In the genomic region with DNA sequence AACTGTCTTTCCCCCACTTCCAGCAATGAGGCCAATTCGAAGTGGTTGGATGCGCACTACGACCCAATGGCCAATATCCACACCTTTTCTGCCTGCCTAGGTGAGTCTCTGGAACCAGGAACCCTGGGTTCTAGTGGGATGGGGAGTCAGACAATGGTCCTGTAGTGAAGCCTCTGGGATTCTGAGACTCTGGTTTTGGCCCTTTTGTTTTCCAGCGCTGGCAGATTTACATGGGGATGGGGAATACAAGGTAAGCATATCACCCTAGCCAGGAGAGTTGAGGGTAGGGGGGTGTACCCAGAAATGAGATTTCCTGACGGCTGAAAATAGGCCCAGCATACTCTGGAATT, we compare ENCODE assay signal across 9 cellular contexts. TPM values are rescaled to one million over a fixed set of nuclear protein-coding genes. Genes with fewer than 3 reads are reported as not detected.
DNase-seq lines count a peak whose midpoint lies in the region; TF ChIP-seq lines count a peak whose summit lies in the region.
"Had no signal": no experiment of that assay in that cellular context is flagged by ENCODE, and none has a peak within 500 bp of the region (broad histone marks: within the 10 kb centered on the region; RNA-seq: fewer than 3 reads in every experiment).

No MANE protein-coding gene starts in this region.

- H3K4me3 Mint-ChIP-seq in endodermal cell (peak overlapping the region; percentile 86), neural progenitor cell (peak overlapping the region; percentile 99)

- peak overlapping the region; percentile 88 for H3K4me3 ChIP-seq in NB4 (ENCODE audit: low read depth, low read length)
- peak overlapping the region; percentile 94 for H3K4me3 ChIP-seq in endodermal cell (ENCODE audit: low read length)
- H3K4me3 ChIP-seq in neural progenitor cell, result peak overlapping the region; percentile 89

- DNase-seq in NB4 (ENCODE audit: low read depth) (no peak), endodermal cell (no peak), neural progenitor cell (ENCODE audit: low spot score) (peak; percentile 12), NCI-H1048 (lab: John Stamatoyannopoulos, UW) (no peak), epidermal melanocyte (ENCODE audit: insufficient read length, low spot score) (no peak), mucosa of gallbladder (ENCODE audit: low spot score) (no peak)
- no peak for DNase-seq in stimulated activated CD4-positive, alpha-beta T cell treated with anti-CD3 and anti-CD28 coated beads, Interleukin-12 subunit alpha, Interleukin-12 subunit beta, amount 100 ng/mL, for 4 hours

- H3K4me1 ChIP-seq in endodermal cell (ENCODE audit: control insufficient read depth, insufficient read depth, low read length), result no peaks in the 10 kb centered on the region
- H3K4me1 ChIP-seq in neural progenitor cell, result peaks cover 10% of the 10 kb centered on the region

- H3K27ac ChIP-seq in C4-2B (peak overlapping the region; percentile 66), endodermal cell (ENCODE audit: low read depth, low read length) (no peak overlapping the region), neural progenitor cell (no peak overlapping the region)

- no peaks in the 10 kb centered on the region for H3K9me3 Mint-ChIP-seq in endodermal cell
- no peaks in the 10 kb centered on the region for H3K9me3 Mint-ChIP-seq in neural progenitor cell

- H3F3A ChIP-seq in neural progenitor cell (ENCODE audit: low read depth), result no peaks in the 10 kb centered on the region

- peaks cover 42% of the 10 kb centered on the region for H3K36me3 ChIP-seq in endodermal cell (ENCODE audit: control insufficient read depth, insufficient read depth, low read length)
- H3K36me3 ChIP-seq in neural progenitor cell, result no peaks in the 10 kb centered on the region

- H3K9me3 ChIP-seq in endodermal cell (ENCODE audit: control insufficient read depth, low read length), result no peaks in the 10 kb centered on the region
- no peaks in the 10 kb centered on the region for H3K9me3 ChIP-seq in neural progenitor cell (ENCODE audit: low read depth)

- peak overlapping the region; percentile 92 for H3K4me2 ChIP-seq in neural progenitor cell

- H3K27me3 ChIP-seq in endodermal cell (ENCODE audit: control insufficient read depth, insufficient read depth, low read length, poor library complexity, severe bottlenecking) (no peaks in the 10 kb centered on the region), neural progenitor cell (no peaks in the 10 kb centered on the region)

- H3K9ac ChIP-seq in endodermal cell (ENCODE audit: extremely low read depth, low read length, poor library complexity, severe bottlenecking) (peak overlapping the region; percentile 79), neural progenitor cell (peak overlapping the region; percentile 88)

- WGBS in endodermal cell (ENCODE audit: insufficient coverage in 1 of 2, insufficient read length in 1 of 2), 2 experiments, result 8% methylated on average over 5 of the region's 5 CpGs; no CpG with 5 or more reads in 1 of the 2 experiments

- TF ChIP-seq POLR2A in NB4 (IDR thresholded peaks at IDR 0.05; ENCODE audit: extremely low read depth, insufficient read length), result no peak

- no peaks in the 10 kb centered on the region for H4K20me1 ChIP-seq in neural progenitor cell (ENCODE audit: low read depth)

- TF ChIP-seq CTCF in C4-2B (conservative IDR thresholded peaks at IDR 0.05), result no peak
- TF ChIP-seq CTCF in NB4 (IDR thresholded peaks at IDR 0.05; ENCODE audit: low read depth, low read length), result no peak
- no peak for TF ChIP-seq CTCF in endodermal cell (conservative IDR thresholded peaks at IDR 0.05)
- TF ChIP-seq CTCF in neural progenitor cell (IDR thresholded peaks at IDR 0.05), result no peak

- H3K27ac Mint-ChIP-seq in endodermal cell, result peak overlapping the region; percentile 80
- peak overlapping the region; percentile 88 for H3K27ac Mint-ChIP-seq in neural progenitor cell

- H3K4me1 Mint-ChIP-seq in endodermal cell (peaks cover 8% of the 10 kb centered on the region), neural progenitor cell (peaks cover 14% of the 10 kb centered on the region)

- H3K79me2 ChIP-seq in neural progenitor cell (ENCODE audit: low read depth), result peaks cover 21% of the 10 kb centered on the region

- H3K36me3 Mint-ChIP-seq in endodermal cell (ENCODE audit: low read depth) (peaks cover 50% of the 10 kb centered on the region), neural progenitor cell (peaks cover 8% of the 10 kb centered on the region)

- no peaks in the 10 kb centered on the region for H3K27me3 Mint-ChIP-seq in endodermal cell (ENCODE audit: insufficient read depth)
- H3K27me3 Mint-ChIP-seq in neural progenitor cell (ENCODE audit: insufficient read depth, low read depth), result peaks cover 7% of the 10 kb centered on the region

- H2AFZ ChIP-seq in neural progenitor cell (replicated peaks), result peak overlapping the region; percentile 100

RNA-seq across cellular contexts. Expression of gene BBS1, which starts 0.5 kb away (rescaled TPM):
- 10 to 100 TPM; 52.4 to 67.3 TPM for total RNA-seq in endodermal cell
- polyA plus RNA-seq in endodermal cell (2013, experiment 1 of 2), result 39.1 TPM
- 34.5 TPM for polyA plus RNA-seq in endodermal cell (2013, experiment 2 of 2)
- 42.0 and 68.9 TPM in 2 replicates for total RNA-seq in neural progenitor cell (ENCODE audit: low replicate concordance)
- total RNA-seq in mucosa of gallbladder, result 72.9 TPM

RNA-seq across cellular contexts. Expression of gene DPP3, which starts 30.7 kb away (rescaled TPM):
- total RNA-seq in endodermal cell, result 10 to 100 TPM; 84.8 to 86.3 TPM
- 40.0 TPM for polyA plus RNA-seq in endodermal cell (2013, experiment 1 of 2)
- polyA plus RNA-seq in endodermal cell (2013, experiment 2 of 2), result 39.4 TPM
- total RNA-seq in neural progenitor cell (ENCODE audit: low replicate concordance), result 41.3 and 70.1 TPM in 2 replicates
- total RNA-seq in mucosa of gallbladder, result 61.2 TPM

RNA-seq across cellular contexts. Expression of gene ZDHHC24, which starts 34.9 kb away (rescaled TPM):
- total RNA-seq in endodermal cell (10 to 100 TPM; 10.6 to 11.7 TPM), neural progenitor cell (ENCODE audit: low replicate concordance) (4.1 and 10.0 TPM in 2 replicates), mucosa of gallbladder (24.1 TPM)
- 7.0 TPM for polyA plus RNA-seq in endodermal cell (2013, experiment 1 of 2)
- polyA plus RNA-seq in endodermal cell (2013, experiment 2 of 2), result 7.0 TPM

RNA-seq across cellular contexts. Expression of gene ACTN3, which starts 35.7 kb away (rescaled TPM):
- total RNA-seq in endodermal cell (1 to 10 TPM; 1.7 to 5.3 TPM), neural progenitor cell (ENCODE audit: low replicate concordance) (20.2 and 33.0 TPM in 2 replicates), mucosa of gallbladder (0.12 TPM)
- 11.3 TPM for polyA plus RNA-seq in endodermal cell (2013, experiment 1 of 2)
- polyA plus RNA-seq in endodermal cell (2013, experiment 2 of 2), result 10.7 TPM
- total RNA-seq: SK-MEL-5 had no signal

RNA-seq across cellular contexts. Expression of gene PELI3, which starts 44.3 kb away (rescaled TPM):
- total RNA-seq in endodermal cell (10 to 100 TPM in 1 of 2 donors, 1 to 10 TPM in 1; 9.0 to 12.4 TPM), neural progenitor cell (ENCODE audit: low replicate concordance) (2.7 and 9.1 TPM in 2 replicates), mucosa of gallbladder (20.3 TPM)
- polyA plus RNA-seq in endodermal cell (2013, experiment 1 of 2), result 5.4 TPM
- 5.3 TPM for polyA plus RNA-seq in endodermal cell (2013, experiment 2 of 2)
